17 cellular contexts compared by ENCODE assay signal in genomic region chr4:13559414-13559813, GRCh38. TPM values are rescaled to one million over a fixed set of nuclear protein-coding genes. Genes with fewer than 3 reads are reported as not detected.
DNase-seq lines count a peak whose midpoint lies in the region; ATAC-seq and TF ChIP-seq lines count a peak whose summit lies in the region.
"Had no signal": no experiment of that assay in that cellular context is flagged by ENCODE, and none has a peak within 500 bp of the region (broad histone marks: within the 10 kb centered on the region; RNA-seq: fewer than 3 reads in every experiment).

No MANE protein-coding gene starts in this region.

- H3K27ac Mint-ChIP-seq in MCF 10A (ENCODE audit: low read depth, unreplicated experiment) = peak overlapping the region; percentile 20
- no peak overlapping the region for H3K27ac Mint-ChIP-seq in nephron progenitor cell
- H3K27ac Mint-ChIP-seq: activated CD8-positive, alpha-beta T cell treated with anti-CD3 and anti-CD28 coated beads, Interleukin-2, amount 10 ng/mL, durations not matched to agents 7 days and 5 days; activated naive CD8-positive, alpha-beta T cell had no signal

- H3K27ac ChIP-seq in breast epithelium = no peak overlapping the region
- no peak overlapping the region for H3K27ac ChIP-seq in spleen
- H3K27ac ChIP-seq: dorsolateral prefrontal cortex, suprapubic skin had no signal

- no peaks in the 10 kb centered on the region for H3K36me3 Mint-ChIP-seq in MCF 10A (ENCODE audit: insufficient read depth, unreplicated experiment)
- no peaks in the 10 kb centered on the region for H3K36me3 Mint-ChIP-seq in nephron progenitor cell (ENCODE audit: low read depth)

- CTCF ChIA-PET in MCF 10A (lab: Yijun Ruan, JAX) = no interaction called here

- H3K4me1 Mint-ChIP-seq in MCF 10A (ENCODE audit: insufficient read depth, unreplicated experiment) (peaks cover 14% of the 10 kb centered on the region), nephron progenitor cell (peaks cover 4% of the 10 kb centered on the region)

- intact Hi-C loops in MCF 10A (cut with micrococcal nuclease) (no loop called here), breast epithelium (cut with DNase I; ENCODE audit: low total_unique reads) (loop anchor here (5.0 kb wide), 1 partner anchor 357 kb away; no protein-coding TSS in a partner anchor), spleen (cut with DNase I; ENCODE audit: low total_unique reads) (no loop called here)

- 7 to 15% (median 11%) methylated on average over 2 of the region's 2 CpGs for WGBS in spleen, 5 donors

- POLR2A ChIA-PET in MCF 10A (lab: Yijun Ruan, JAX) = interaction anchor here (1.1 kb wide), 1 partner anchor 75 kb away, joined by 4 read pairs; no protein-coding TSS in a partner anchor

- H3K4me3 ChIP-seq in breast epithelium (no peak overlapping the region), fibroblast of the aortic adventitia (ENCODE audit: low read depth, low read length) (no peak overlapping the region), spleen (no peak overlapping the region)
- H3K4me3 ChIP-seq: dorsolateral prefrontal cortex, suprapubic skin had no signal

- TF ChIP-seq POLR2A in breast epithelium (IDR thresholded peaks at IDR 0.05) (no peak), spleen (IDR thresholded peaks at IDR 0.05) (no peak)

- H3K27me3 Mint-ChIP-seq in MCF 10A (ENCODE audit: insufficient read depth, unreplicated experiment) (no peaks in the 10 kb centered on the region), nephron progenitor cell (ENCODE audit: low read depth, poor library complexity) (peaks cover 9% of the 10 kb centered on the region)

- TF ChIP-seq CTCF in MCF 10A (IDR thresholded peaks at IDR 0.05; ENCODE audit: unreplicated experiment) = no peak
- TF ChIP-seq CTCF in breast epithelium (IDR thresholded peaks at IDR 0.05) = no peak
- no peak for TF ChIP-seq CTCF in fibroblast of the aortic adventitia (IDR thresholded peaks at IDR 0.05; ENCODE audit: insufficient read depth, low read length)
- TF ChIP-seq CTCF in spleen (IDR thresholded peaks at IDR 0.05 in 8 of 11, conservative IDR thresholded peaks at IDR 0.05 in 3 of 11) = no peak
- no peak for TF ChIP-seq CTCF in nephron progenitor cell (IDR thresholded peaks at IDR 0.05)

- DNase-seq in MCF 10A (ENCODE audit: unreplicated experiment) (peak; percentile 52), breast epithelium (ENCODE audit: low spot score in 2 of 2) (no peak), SW 1271 (lab: John Stamatoyannopoulos, UW) (peak; percentile 71 to 92), fibroblast of the aortic adventitia (ENCODE audit: low read depth) (peak; percentile 30), spleen (no peak), nephron progenitor cell (no peak)
- DNase-seq: activated CD8-positive, alpha-beta T cell treated with anti-CD3 and anti-CD28 coated beads, Interleukin-2, amount 10 ng/mL, durations not matched to agents 7 days and 5 days; DND-41; dorsolateral prefrontal cortex; NCI-H1436 treated with DMSO at 0.1 percent for 48 hours; NCI-H774; T-helper 1 cell had no signal

- no peaks in the 10 kb centered on the region for H3K36me3 ChIP-seq in breast epithelium
- no peaks in the 10 kb centered on the region for H3K36me3 ChIP-seq in spleen
- H3K36me3 ChIP-seq: suprapubic skin had no signal

- H3K4me3 Mint-ChIP-seq in MCF 10A (ENCODE audit: unreplicated experiment) (no peak overlapping the region), nephron progenitor cell (no peak overlapping the region)
- H3K4me3 Mint-ChIP-seq: activated CD8-positive, alpha-beta T cell treated with anti-CD3 and anti-CD28 coated beads, Interleukin-2, amount 10 ng/mL, durations not matched to agents 7 days and 5 days; activated naive CD8-positive, alpha-beta T cell had no signal

- BruUV-seq in MCF 10A (replicated peaks; lab: Mats Ljungman, UMichigan) = no TSS peak

- H3K9me3 ChIP-seq in breast epithelium (no peaks in the 10 kb centered on the region), spleen (peaks cover 0 to 7% (median 2%) of the 10 kb centered on the region in 8 donors)
- H3K9me3 ChIP-seq: suprapubic skin had no signal

- no peaks in the 10 kb centered on the region for H3K9me3 Mint-ChIP-seq in MCF 10A (ENCODE audit: unreplicated experiment)
- H3K9me3 Mint-ChIP-seq in nephron progenitor cell = no peaks in the 10 kb centered on the region

- H3K27me3 ChIP-seq in breast epithelium (no peaks in the 10 kb centered on the region), spleen (replicated peaks in 1 of 7) (peaks cover 0 to 5% (median 0%) of the 10 kb centered on the region in 7 donors)

- H3K4me1 ChIP-seq in breast epithelium = no peaks in the 10 kb centered on the region
- H3K4me1 ChIP-seq in spleen = no peaks in the 10 kb centered on the region
- H3K4me1 ChIP-seq: suprapubic skin had no signal

- ATAC-seq in HG03469 (IDR thresholded peaks at IDR 0.05; ENCODE audit: unreplicated experiment) (no peak), HG02884 (IDR thresholded peaks at IDR 0.05; ENCODE audit: unreplicated experiment) (no peak)
- ATAC-seq: activated CD8-positive, alpha-beta T cell treated with anti-CD3 and anti-CD28 coated beads, Interleukin-2, amount 10 ng/mL, durations not matched to agents 7 days and 5 days had no signal

RNA-seq across cellular contexts. Expression of gene NKX3-2, which starts 15.1 kb away (rescaled TPM):
- total RNA-seq in MCF 10A (2022) = 0.34 and 0.42 TPM in 2 replicates
- total RNA-seq in breast epithelium = under 1 TPM in 1 of 3 donors, not detected in 2; under 0.01 TPM
- 0.18 and 1.9 TPM in 2 replicates for total RNA-seq in fibroblast of the aortic adventitia (ENCODE audit: low replicate concordance)
- 1 to 10 TPM in 6 of 7 donors, under 1 TPM in 1; 0.57 to 3.1 (median 1.7) TPM for total RNA-seq in spleen
- 1 to 10 TPM in 1 of 3 donors, under 1 TPM in 2; 0.83 to 1.5 (median 0.83) TPM for polyA plus RNA-seq in spleen
- total RNA-seq: activated CD8-positive, alpha-beta T cell treated with anti-CD3 and anti-CD28 coated beads, Interleukin-2, amount 10 ng/mL, durations not matched to agents 7 days and 5 days; dorsolateral prefrontal cortex; mononuclear cell had no signal

Comparison
In these comparisons a context has a peak if more than half of its experiments do, and no peak if none do; other contexts are left out.
1. DNase-seq: peak in MCF 10A (single experiment), SW 1271 (2 of 2) and fibroblast of the aortic adventitia (single experiment); none in breast epithelium (0 of 2), spleen (single experiment) and nephron progenitor cell (single experiment).